Comparison of ENCODE assay signal across 13 cellular contexts in genomic region chr3:152365766-152366593, GRCh38.
DNase-seq lines count a peak whose midpoint lies in the region; ATAC-seq, FAIRE-seq and TF ChIP-seq lines count a peak whose summit lies in the region.
"Had no signal": no experiment of that assay in that cellular context is flagged by ENCODE, and none has a peak within 500 bp of the region (broad histone marks: within the 10 kb centered on the region; RNA-seq: fewer than 3 reads in every experiment).

No MANE protein-coding gene starts in this region.

- H3K36me3 Mint-ChIP-seq in T-helper 17 cell (ENCODE audit: low read depth): peaks cover 4% of the 10 kb centered on the region

- H3K4me1 Mint-ChIP-seq in T-helper 17 cell: peaks cover 68% of the 10 kb centered on the region

- H3K27ac Mint-ChIP-seq in T-helper 17 cell: peak overlapping the region; percentile 81
- H3K27ac Mint-ChIP-seq: activated CD4-positive, alpha-beta T cell treated with anti-CD3 and anti-CD28 coated beads, Interleukin-2, amount 10 ng/mL, durations not matched to agents 24 days and 14 days; activated naive CD8-positive, alpha-beta T cell treated with anti-CD3 and anti-CD28 coated beads, Interleukin-2, amount 10 ng/mL, durations not matched to agents 7 days and 5 days had no signal

- FAIRE-seq in frontal cortex (lab: Jason Lieb, UNC): no peak
- no peak for FAIRE-seq in kidney (lab: Jason Lieb, UNC)

- no peak for ATAC-seq in T-helper 17 cell

- H3K4me1 ChIP-seq in ACC112 (ENCODE audit: control insufficient read depth, insufficient read depth, low read length, unreplicated experiment): peaks cover 22% of the 10 kb centered on the region
- peaks cover 4 to 9% of the 10 kb centered on the region in 2 donors for H3K4me1 ChIP-seq in kidney (ENCODE audit: control insufficient read depth in 1 of 2, insufficient read depth in 1 of 2, low read depth in 1 of 2, low read length in 2 of 2)
- H3K4me1 ChIP-seq: SJSA1 had no signal

- H3K4me3 ChIP-seq in ACC112 (ENCODE audit: low read depth, low read length) (no peak overlapping the region), kidney (ENCODE audit: low read length in 2 of 2) (no peak overlapping the region)
- H3K4me3 ChIP-seq: SJSA1 had no signal

- H3K79me2 ChIP-seq in ACC112 (ENCODE audit: control insufficient read depth, insufficient read depth, low read length, unreplicated experiment): peaks cover 91% of the 10 kb centered on the region

- H3K9ac ChIP-seq in kidney (ENCODE audit: low read length in 2 of 2): no peak overlapping the region

- peak overlapping the region; percentile 7; the same call in 1 of the 2 replicates for H3K27ac ChIP-seq in ACC112 (ENCODE audit: low read depth, low read length)
- no peak overlapping the region for H3K27ac ChIP-seq in kidney (ENCODE audit: low read depth in 2 of 2, low read length in 2 of 2)
- H3K27ac ChIP-seq: SJSA1 had no signal

- intact Hi-C loops in kidney (cut with DNase I): no loop called here

- no peak overlapping the region for H2AFZ ChIP-seq in ACC112 (ENCODE audit: low read length, unreplicated experiment)

- no peaks in the 10 kb centered on the region for H3K36me3 ChIP-seq in ACC112 (ENCODE audit: insufficient read depth, low read length)
- no peaks in the 10 kb centered on the region for H3K36me3 ChIP-seq in kidney (ENCODE audit: control insufficient read depth in 1 of 2, insufficient read depth in 2 of 2, low read length in 2 of 2)

- DNase-seq in HCEC 1CT: peak; percentile 42
- DNase-seq in T-helper 17 cell: no peak
- DNase-seq in glomerular visceral epithelial cell (ENCODE audit: extremely low spot score): peak; percentile 17
- no peak for DNase-seq in SK-N-DZ (ENCODE audit: low spot score)
- DNase-seq in frontal cortex (ENCODE audit: low spot score in 2 of 2): no peak
- DNase-seq in kidney glomerular epithelial cell (lab: John Stamatoyannopoulos, UW): no peak
- no peak for DNase-seq in kidney
- DNase-seq: activated CD4-positive, alpha-beta T cell treated with anti-CD3 and anti-CD28 coated beads, Interleukin-2, amount 10 ng/mL, durations not matched to agents 24 days and 14 days; activated naive CD8-positive, alpha-beta T cell treated with anti-CD3 and anti-CD28 coated beads, Interleukin-2, amount 10 ng/mL, durations not matched to agents 7 days and 5 days; NCI-H345; stimulated activated CD4-positive, alpha-beta T cell treated with anti-CD3 and anti-CD28 coated beads, Interleukin-4, amount 100 ng/mL, for 1 hour had no signal

- no peaks in the 10 kb centered on the region for H3K27me3 ChIP-seq in ACC112 (ENCODE audit: insufficient read depth, low read length)
- H3K27me3 ChIP-seq: SJSA1 had no signal

- H3K9me3 ChIP-seq in T-helper 17 cell (ENCODE audit: control insufficient read depth, low read length, poor library complexity, severe bottlenecking) (no peaks in the 10 kb centered on the region), kidney (ENCODE audit: control insufficient read depth in 1 of 2, low read length in 2 of 2) (no peaks in the 10 kb centered on the region)
- H3K9me3 ChIP-seq: SJSA1 had no signal

- no peak overlapping the region for H3K4me3 Mint-ChIP-seq in T-helper 17 cell
- H3K4me3 Mint-ChIP-seq: activated CD4-positive, alpha-beta T cell treated with anti-CD3 and anti-CD28 coated beads, Interleukin-2, amount 10 ng/mL, durations not matched to agents 24 days and 14 days; activated naive CD8-positive, alpha-beta T cell treated with anti-CD3 and anti-CD28 coated beads, Interleukin-2, amount 10 ng/mL, durations not matched to agents 7 days and 5 days had no signal

- no peaks in the 10 kb centered on the region for H3K27me3 Mint-ChIP-seq in T-helper 17 cell
- H3K27me3 Mint-ChIP-seq: activated CD4-positive, alpha-beta T cell treated with anti-CD3 and anti-CD28 coated beads, Interleukin-2, amount 10 ng/mL, durations not matched to agents 24 days and 14 days; activated naive CD8-positive, alpha-beta T cell treated with anti-CD3 and anti-CD28 coated beads, Interleukin-2, amount 10 ng/mL, durations not matched to agents 7 days and 5 days had no signal

- no peak for TF ChIP-seq CTCF in kidney (IDR thresholded peaks at IDR 0.05; ENCODE audit: borderline replicate concordance, extremely low read depth, insufficient read depth)

Comparison
In these comparisons a context has a peak if more than half of its experiments do, and no peak if none do; other contexts are left out.
1. DNase-seq: peak in HCEC 1CT (single experiment) and glomerular visceral epithelial cell (single experiment); none in T-helper 17 cell (0 of 3), SK-N-DZ (single experiment), frontal cortex (0 of 2), kidney glomerular epithelial cell (single experiment) and kidney (single experiment).